In genomic region chrX:113157496-113157895, GRCh38 we compare ENCODE assay signal across 1 cellular context.
TF ChIP-seq lines count a peak whose summit lies in the region.

No MANE protein-coding gene starts in this region.

TF ChIP-seq in HepG2, 621 proteins besides CTCF, POLR2A, EP300 and RAD21 (continued from another document):
- TF ChIP-seq, protein P1, sequence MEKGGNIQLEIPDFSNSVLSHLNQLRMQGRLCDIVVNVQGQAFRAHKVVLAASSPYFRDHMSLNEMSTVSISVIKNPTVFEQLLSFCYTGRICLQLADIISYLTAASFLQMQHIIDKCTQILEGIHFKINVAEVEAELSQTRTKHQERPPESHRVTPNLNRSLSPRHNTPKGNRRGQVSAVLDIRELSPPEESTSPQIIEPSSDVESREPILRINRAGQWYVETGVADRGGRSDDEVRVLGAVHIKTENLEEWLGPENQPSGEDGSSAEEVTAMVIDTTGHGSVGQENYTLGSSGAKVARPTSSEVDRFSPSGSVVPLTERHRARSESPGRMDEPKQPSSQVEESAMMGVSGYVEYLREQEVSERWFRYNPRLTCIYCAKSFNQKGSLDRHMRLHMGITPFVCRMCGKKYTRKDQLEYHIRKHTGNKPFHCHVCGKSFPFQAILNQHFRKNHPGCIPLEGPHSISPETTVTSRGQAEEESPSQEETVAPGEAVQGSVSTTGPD (CRISPR knock-in tag; IDR thresholded peaks at IDR 0.05), result no peak
- TF ChIP-seq, protein P2, sequence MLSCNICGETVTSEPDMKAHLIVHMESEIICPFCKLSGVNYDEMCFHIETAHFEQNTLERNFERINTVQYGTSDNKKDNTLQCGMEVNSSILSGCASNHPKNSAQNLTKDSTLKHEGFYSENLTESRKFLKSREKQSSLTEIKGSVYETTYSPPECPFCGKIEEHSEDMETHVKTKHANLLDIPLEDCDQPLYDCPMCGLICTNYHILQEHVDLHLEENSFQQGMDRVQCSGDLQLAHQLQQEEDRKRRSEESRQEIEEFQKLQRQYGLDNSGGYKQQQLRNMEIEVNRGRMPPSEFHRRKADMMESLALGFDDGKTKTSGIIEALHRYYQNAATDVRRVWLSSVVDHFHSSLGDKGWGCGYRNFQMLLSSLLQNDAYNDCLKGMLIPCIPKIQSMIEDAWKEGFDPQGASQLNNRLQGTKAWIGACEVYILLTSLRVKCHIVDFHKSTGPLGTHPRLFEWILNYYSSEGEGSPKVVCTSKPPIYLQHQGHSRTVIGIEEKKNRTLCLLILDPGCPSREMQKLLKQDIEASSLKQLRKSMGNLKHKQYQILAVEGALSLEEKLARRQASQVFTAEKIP (CRISPR knock-in tag; IDR thresholded peaks at IDR 0.05; ENCODE audit: borderline replicate concordance), result no peak
